In the genomic region with DNA sequence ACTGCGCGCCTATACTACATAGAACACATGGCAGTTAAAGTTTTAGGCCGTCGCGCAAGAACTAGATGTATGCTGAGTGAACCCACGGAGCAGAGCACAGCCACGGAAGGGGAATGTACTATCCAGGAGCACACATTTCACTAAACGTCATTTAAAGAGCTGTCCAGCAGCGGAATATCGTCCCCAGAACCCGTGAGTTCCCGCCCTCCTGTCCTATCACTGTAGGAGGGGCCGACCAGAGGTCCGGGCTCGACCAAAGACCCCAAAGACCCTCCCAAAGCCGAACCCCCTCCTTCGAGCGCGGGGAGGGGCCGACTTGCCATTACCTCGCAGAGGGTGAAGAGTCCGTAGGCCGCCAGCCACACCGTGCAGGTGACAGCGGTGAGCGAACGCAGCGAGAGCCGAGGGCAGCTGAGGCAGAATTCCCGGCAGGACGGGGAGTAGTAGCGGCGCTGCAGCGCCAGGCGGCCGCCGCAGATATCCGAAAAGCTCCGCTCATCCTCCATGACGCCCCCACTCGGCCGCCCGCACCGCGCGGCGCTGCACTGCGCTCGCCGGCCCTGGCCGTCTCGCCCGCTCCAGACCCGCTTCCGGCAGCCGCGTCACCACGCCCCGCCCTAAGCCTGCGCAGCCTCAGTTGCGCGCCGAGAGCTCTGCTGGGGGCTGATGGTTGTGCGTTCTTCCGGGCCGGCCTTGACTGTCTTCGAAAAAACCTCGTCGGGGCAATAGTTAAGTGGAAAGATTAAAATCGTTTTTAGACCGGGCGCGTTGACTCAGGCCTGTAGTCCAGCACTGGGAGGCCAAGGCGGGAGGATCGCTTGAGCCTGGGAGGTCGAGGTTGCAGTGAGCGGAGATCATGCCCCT, we compare ENCODE assay signal across 8 cellular contexts. TPM values are rescaled to one million over a fixed set of nuclear protein-coding genes. Genes with fewer than 3 reads are reported as not detected.
DNase-seq lines count a peak whose midpoint lies in the region; ATAC-seq and TF ChIP-seq lines count a peak whose summit lies in the region.

A gene with protein sequence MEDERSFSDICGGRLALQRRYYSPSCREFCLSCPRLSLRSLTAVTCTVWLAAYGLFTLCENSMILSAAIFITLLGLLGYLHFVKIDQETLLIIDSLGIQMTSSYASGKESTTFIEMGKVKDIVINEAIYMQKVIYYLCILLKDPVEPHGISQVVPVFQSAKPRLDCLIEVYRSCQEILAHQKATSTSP (minus strand): TSS at position 571 of the 864 bp plus-strand sequence. CDS start 65 bp downstream, at position 506.

- H3K9ac ChIP-seq in IMR-90 (ENCODE audit: low read depth, low read length) = peak within 1 kb of the TSS; percentile 70

- dilution Hi-C loops in IMR-90 (cut with HindIII; ENCODE audit: low sequenced_read_pairs, unreplicated experiment) = no loop called here

- BruUV-seq in IMR-90 (replicated peaks; lab: Mats Ljungman, UMichigan) = no TSS peak

- peak within 1 kb of the TSS; percentile 53 for H2BK5ac ChIP-seq in IMR-90 (ENCODE audit: low read depth, low read length, poor library complexity, severe bottlenecking)

- H3K18ac ChIP-seq in IMR-90 (ENCODE audit: low read depth, low read length) = peak within 1 kb of the TSS; percentile 67

- peak within 1 kb of the TSS; percentile 74 for H2AK9ac ChIP-seq in IMR-90 (replicated peaks; ENCODE audit: low read depth, low read length, poor library complexity)

- H4K91ac ChIP-seq in IMR-90 (ENCODE audit: insufficient read depth, low read depth, low read length) = peak within 1 kb of the TSS; percentile 95

- peak within 1 kb of the TSS; percentile 98 to 100 for H4K8ac ChIP-seq in IMR-90 (ENCODE audit: low read depth in 2 of 2, low read length in 2 of 2)

- H4K5ac ChIP-seq in IMR-90 (ENCODE audit: low read depth, low read length) = peak within 1 kb of the TSS; percentile 93

- CTCF ChIA-PET in IMR-90 (lab: Yijun Ruan, JAX) = interaction anchor here (1.0 to 2.0 kb wide), 6 partner anchors 9 to 173 kb away, joined by 3 to 7 read pairs (median 6); no protein-coding TSS in a partner anchor

- no peak within 1 kb of the TSS for H2BK20ac ChIP-seq in IMR-90 (ENCODE audit: low read depth, low read length)

- H3K56ac ChIP-seq in IMR-90 (ENCODE audit: extremely low read depth, insufficient read depth, low read length) = 0 out of 2 replicates have a peak within 1 kb of the TSS, but pooled peaks have one; percentile 46

- peak within 1 kb of the TSS; percentile 72 for H2BK120ac ChIP-seq in IMR-90 (ENCODE audit: low read depth, low read length)

- H2AFZ ChIP-seq in IMR-90 (replicated peaks; ENCODE audit: low read length, poor library complexity) = peak within 1 kb of the TSS; percentile 98

- WGBS in IMR-90 (ENCODE audit: extremely low coverage in 2 of 2, insufficient read length in 1 of 2), 2 experiments = 18% methylated on average over 25 of the region's 77 CpGs; no CpG with 5 or more reads in 1 of the 2 experiments

- no peaks in the 10 kb centered on the region for H4K20me1 ChIP-seq in IMR-90 (ENCODE audit: insufficient read depth, low read length)

- TF ChIP-seq RAD21 in IMR-90 (IDR thresholded peaks at IDR 0.05; ENCODE audit: low read length) = peak; percentile 25; the same call in 1 of the 2 replicates

- POLR2A ChIA-PET in IMR-90 (lab: Charles Lee; ENCODE audit: unreplicated experiment) = interaction anchor here (0.5 to 1.0 kb wide), 3 partner anchors 10 to 92 kb away, joined by 3 to 14 read pairs (median 4); no protein-coding TSS in a partner anchor

- H2AK5ac ChIP-seq in IMR-90 (ENCODE audit: low read depth, low read length) = peak within 1 kb of the TSS; percentile 92

- peak within 1 kb of the TSS; percentile 87 for H3K4me2 ChIP-seq in IMR-90 (ENCODE audit: low read depth, low read length)

- H3K27me3 ChIP-seq in IMR-90 (ENCODE audit: control insufficient read depth, insufficient read depth, low read length) = no peaks in the 10 kb centered on the region
- no peaks in the 10 kb centered on the region for H3K27me3 ChIP-seq in muscle layer of duodenum (ENCODE audit: low read depth, low read length)

- in situ Hi-C loops in IMR-90 (cut with MboI; ENCODE audit: low sequenced_read_pairs) = no loop called here

- peak within 1 kb of the TSS; percentile 94 for H3K4ac ChIP-seq in IMR-90 (ENCODE audit: low read depth, low read length)

- peaks cover 0 to 4% of the 10 kb centered on the region in 2 experiments; a peak in 1 of 4 replicates for H3K79me1 ChIP-seq in IMR-90 (ENCODE audit: low read depth in 1 of 2, low read length in 2 of 2)

- H3K4me1 ChIP-seq in IMR-90 (ENCODE audit: control insufficient read depth, insufficient read depth, low read length) (no peaks in the 10 kb centered on the region), muscle layer of duodenum (ENCODE audit: control insufficient read depth in 1 of 2, insufficient read depth in 2 of 2, low read length in 2 of 2) (peaks cover 0 to 11% of the 10 kb centered on the region in 2 donors)

- H3K4me3 ChIP-seq in IMR-90 (ENCODE audit: insufficient read depth, low read depth, low read length) = peak within 1 kb of the TSS; percentile 67
- H3K4me3 ChIP-seq in muscle layer of duodenum (ENCODE audit: low read depth in 1 of 2, low read length in 2 of 2) = peak within 1 kb of the TSS; percentile 91 to 94

- no peak for TF ChIP-seq POLR2A in IMR-90 (IDR thresholded peaks at IDR 0.05; ENCODE audit: low read depth, low read length)

- H3K36me3 ChIP-seq in IMR-90 (ENCODE audit: control insufficient read depth, insufficient read depth, low read length) (no peaks in the 10 kb centered on the region), muscle layer of duodenum (ENCODE audit: control insufficient read depth in 1 of 2, insufficient read depth in 2 of 2, low read length in 2 of 2) (peaks cover 0 to 5% of the 10 kb centered on the region in 2 donors)

- intact Hi-C loops in IMR-90 (cut with micrococcal nuclease) = loop anchor here (5.0 kb wide), 1 partner anchor 67 kb away; no protein-coding TSS in a partner anchor

- H2BK15ac ChIP-seq in IMR-90 (ENCODE audit: low read depth, low read length) = 0 out of 3 replicates have a peak within 1 kb of the TSS, but pooled peaks have one; percentile 63

- H3K23ac ChIP-seq in IMR-90 (ENCODE audit: low read depth, low read length) = peak within 1 kb of the TSS; percentile 92

- TF ChIP-seq CTCF in IMR-90 (conservative IDR thresholded peaks at IDR 0.05; ENCODE audit: low read depth, low read length) = peak; percentile 68

- DNase-seq in DMS153 treated with DMSO at 0.1 percent for 48 hours (lab: John Stamatoyannopoulos, UW; ENCODE audit: unreplicated experiment) (peak; percentile 78), IMR-90 (peak; percentile 80)
- DNase-seq in activated T-cell treated with anti-CD3 and anti-CD28 coated beads, Interleukin-2, amount 50 U/mL, for 48 hours = peak; percentile 98
- DNase-seq in stimulated activated CD8-positive, alpha-beta memory T cell treated with anti-CD3 and anti-CD28 coated beads, Interleukin-7, amount 100 ng/mL, for 48 hours (ENCODE audit: extremely low read depth in 1 of 2, low read depth in 1 of 2) = peak; percentile 87 to 90

- H3K9me1 ChIP-seq in IMR-90 (ENCODE audit: insufficient read depth, low read length) = peaks cover 3% of the 10 kb centered on the region; the same call in 1 of the 2 replicates

- peak within 1 kb of the TSS; percentile 85 for H3K27ac ChIP-seq in IMR-90 (ENCODE audit: insufficient read depth, low read length)
- H3K27ac ChIP-seq in muscle layer of duodenum (ENCODE audit: low read length) = peak within 1 kb of the TSS; percentile 70

- H3K14ac ChIP-seq in IMR-90 (replicated peaks; ENCODE audit: low read depth, low read length) = peak within 1 kb of the TSS; percentile 96

- no peaks in the 10 kb centered on the region for H3K9me3 ChIP-seq in IMR-90 (ENCODE audit: control insufficient read depth, insufficient read depth, low read length)
- no peaks in the 10 kb centered on the region for H3K9me3 ChIP-seq in muscle layer of duodenum (ENCODE audit: control insufficient read depth in 1 of 2, low read length in 2 of 2)

- ATAC-seq in GM21526 (IDR thresholded peaks at IDR 0.05; ENCODE audit: low FRiP score, unreplicated experiment) = peak; percentile 85
- ATAC-seq in IMR-90 (ENCODE audit: low read depth) = peak; percentile 99
- ATAC-seq in esophagus mucosa = peak; percentile 96

TF ChIP-seq in IMR-90, 13 proteins besides CTCF, POLR2A, EP300 and RAD21 (continues in another document):
- TF ChIP-seq, protein P1, sequence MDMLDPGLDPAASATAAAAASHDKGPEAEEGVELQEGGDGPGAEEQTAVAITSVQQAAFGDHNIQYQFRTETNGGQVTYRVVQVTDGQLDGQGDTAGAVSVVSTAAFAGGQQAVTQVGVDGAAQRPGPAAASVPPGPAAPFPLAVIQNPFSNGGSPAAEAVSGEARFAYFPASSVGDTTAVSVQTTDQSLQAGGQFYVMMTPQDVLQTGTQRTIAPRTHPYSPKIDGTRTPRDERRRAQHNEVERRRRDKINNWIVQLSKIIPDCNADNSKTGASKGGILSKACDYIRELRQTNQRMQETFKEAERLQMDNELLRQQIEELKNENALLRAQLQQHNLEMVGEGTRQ (IDR thresholded peaks at IDR 0.05; ENCODE audit: low read depth, low read length) = no peak
- no peak for TF ChIP-seq CHD1 (IDR thresholded peaks at IDR 0.05; ENCODE audit: low read depth, low read length)
- TF ChIP-seq BHLHE40 (IDR thresholded peaks at IDR 0.05; ENCODE audit: low read depth, low read length) = no peak
- peak; percentile 73; the same call in 1 of the 2 replicates for TF ChIP-seq MXI1 (IDR thresholded peaks at IDR 0.05; ENCODE audit: borderline replicate concordance, low read depth, low read length)
- TF ChIP-seq RFX5 (IDR thresholded peaks at IDR 0.05; ENCODE audit: low read depth, low read length) = no peak

TF ChIP-seq in PFSK-1, 5 proteins besides CTCF, POLR2A, EP300 and RAD21 (continues in another document):
- peak; percentile 62 for TF ChIP-seq POLR2AphosphoS5 (IDR thresholded peaks at IDR 0.05; ENCODE audit: low read depth, low read length)

RNA-seq across cellular contexts. Expression of the gene that starts here (rescaled TPM):
- total RNA-seq in IMR-90 (2012; rRNA removed) = 6.7 and 7.9 TPM in 2 replicates
- 13.5 and 23.1 TPM in 2 replicates for polyA plus RNA-seq in IMR-90 (2012; rRNA removed)
- polyA plus RNA-seq in IMR-90 (2012; cell fraction: cytosol; rRNA removed) = 9.9 and 11.2 TPM in 2 replicates
- polyA plus RNA-seq in IMR-90 (2012; cell fraction: nucleus; rRNA removed; ENCODE audit: low replicate concordance) = 13.0 and 23.6 TPM in 2 replicates
- 16.4 TPM for polyA plus RNA-seq in PFSK-1 (2012; ENCODE audit: insufficient read length, low read depth)
- 13.1 TPM for total RNA-seq in esophagus mucosa

Comparison
In these comparisons a context has a peak if more than half of its experiments do, and no peak if none do; other contexts are left out.
1. Peak in every context shown above with its lines: DNase-seq, ATAC-seq, H3K4me3 ChIP-seq and H3K27ac ChIP-seq.